ENCODE assay signal across 14 cellular contexts in the genomic region with DNA sequence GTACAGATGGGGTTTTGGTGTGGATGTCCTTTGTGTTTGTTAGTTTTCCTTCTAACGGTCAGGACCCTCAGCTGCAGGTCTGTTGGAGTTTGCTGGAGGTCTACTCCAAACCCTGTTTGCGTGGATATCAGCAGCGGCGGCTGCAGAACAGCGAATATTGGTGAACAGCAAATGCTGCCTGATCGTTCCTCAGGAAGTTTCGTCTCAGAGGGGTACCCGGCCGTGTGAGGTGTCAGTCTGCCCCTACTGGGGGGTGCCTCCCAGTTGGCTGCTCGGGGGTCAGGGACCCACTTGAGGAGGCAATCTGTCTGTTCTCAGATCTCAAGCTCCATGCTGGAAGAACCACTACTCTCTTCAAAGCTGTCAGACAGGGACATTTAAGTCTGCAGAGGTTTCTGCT. TPM values are rescaled to one million over a fixed set of nuclear protein-coding genes. Genes with fewer than 3 reads are reported as not detected.
"Had no signal": no experiment of that assay in that cellular context is flagged by ENCODE, and none has a peak within 500 bp of the region (broad histone marks: within the 10 kb centered on the region; RNA-seq: fewer than 3 reads in every experiment).

No MANE protein-coding gene starts in this region.

RNA-seq across cellular contexts. Expression of a gene that starts 46.5 kb away (rescaled TPM):
- total RNA-seq: stomach, subcutaneous adipose tissue, suprapubic skin, temporal lobe, testis, thoracic aorta, thyroid gland, tibial nerve, upper lobe of left lung, upper lobe of right lung, ureter, urinary bladder, uterus, vagina had no signal
